In the genomic region with DNA sequence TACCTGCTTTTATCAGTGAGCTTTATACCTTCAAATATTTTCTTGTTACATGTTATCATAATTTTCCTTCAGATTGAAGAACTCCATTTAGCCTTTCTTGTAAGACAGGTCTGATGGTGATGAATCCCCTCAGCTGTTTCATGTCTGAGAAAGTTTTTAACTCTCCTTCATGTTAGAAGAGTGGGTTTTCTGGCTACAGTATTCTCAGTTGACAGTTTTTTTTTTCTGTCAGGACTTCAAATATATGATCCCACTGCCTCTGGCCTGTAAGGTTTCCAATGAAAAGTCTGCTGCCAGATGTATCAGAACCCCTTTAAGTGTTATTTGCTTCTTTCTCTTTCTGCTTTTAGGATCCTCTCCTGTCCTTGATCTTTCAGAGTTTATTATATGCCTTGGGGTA, we compare ENCODE assay signal across 23 cellular contexts.
"Had no signal": no experiment of that assay in that cellular context is flagged by ENCODE, and none has a peak within 500 bp of the region (broad histone marks: within the 10 kb centered on the region; RNA-seq: fewer than 3 reads in every experiment).

No MANE protein-coding gene starts in this region.

- H3K4me2 ChIP-seq: hepatocyte had no signal

- H3K9me3 ChIP-seq: colonic mucosa had no signal

- H3K4me3 ChIP-seq: colonic mucosa, esophagus muscularis mucosa, gastroesophageal sphincter, heart left ventricle, hepatocyte, left lung, lower lobe of right lung had no signal

- DNase-seq: colonic mucosa; cortex of kidney; effector CD8-positive, alpha-beta T cell; effector memory CD8-positive, alpha-beta T cell; endodermal cell; foreskin keratinocyte; heart left ventricle; hypothalamus; immature natural killer cell; islet precursor cell; kidney; kidney glomerular epithelial cell; left colon; left lung; left ventricle myocardium superior; lower lobe of right lung; mesenchymal stem cell; midbrain; naive thymus-derived CD4-positive, alpha-beta T cell had no signal

- H3K27me3 ChIP-seq: colonic mucosa, esophagus muscularis mucosa, foreskin keratinocyte, gastroesophageal sphincter, heart left ventricle, hepatocyte, left lung had no signal

- H3K4me1 Mint-ChIP-seq: endodermal cell, immature natural killer cell had no signal

- H3K27ac Mint-ChIP-seq: dendritic cell treated with granulocyte-macrophage colony-stimulating factor and Interleukin-4, amounts not matched to agents 40 ng/mL and 50 ng/mL, for 4 days; effector memory CD8-positive, alpha-beta T cell; endodermal cell; immature natural killer cell; naive thymus-derived CD4-positive, alpha-beta T cell had no signal

- H3K27ac ChIP-seq: colonic mucosa, esophagus muscularis mucosa, foreskin keratinocyte, gastroesophageal sphincter, heart left ventricle, hepatocyte, left lung, lower lobe of right lung had no signal

- H3K27me3 Mint-ChIP-seq: dendritic cell treated with granulocyte-macrophage colony-stimulating factor and Interleukin-4, amounts not matched to agents 40 ng/mL and 50 ng/mL, for 4 days had no signal

- H3K36me3 ChIP-seq: colonic mucosa, esophagus muscularis mucosa, gastroesophageal sphincter, heart left ventricle, left lung, lower lobe of right lung had no signal

- H3K4me3 Mint-ChIP-seq: dendritic cell treated with granulocyte-macrophage colony-stimulating factor and Interleukin-4, amounts not matched to agents 40 ng/mL and 50 ng/mL, for 4 days; effector memory CD8-positive, alpha-beta T cell; endodermal cell; immature natural killer cell; naive thymus-derived CD4-positive, alpha-beta T cell had no signal

- H3K79me2 ChIP-seq: hepatocyte had no signal

- H3K4me1 ChIP-seq: colonic mucosa, esophagus muscularis mucosa, foreskin keratinocyte, gastroesophageal sphincter, heart left ventricle, left lung, lower lobe of right lung had no signal
